Comparison of ENCODE assay signal across 28 cellular contexts in the genomic region with DNA sequence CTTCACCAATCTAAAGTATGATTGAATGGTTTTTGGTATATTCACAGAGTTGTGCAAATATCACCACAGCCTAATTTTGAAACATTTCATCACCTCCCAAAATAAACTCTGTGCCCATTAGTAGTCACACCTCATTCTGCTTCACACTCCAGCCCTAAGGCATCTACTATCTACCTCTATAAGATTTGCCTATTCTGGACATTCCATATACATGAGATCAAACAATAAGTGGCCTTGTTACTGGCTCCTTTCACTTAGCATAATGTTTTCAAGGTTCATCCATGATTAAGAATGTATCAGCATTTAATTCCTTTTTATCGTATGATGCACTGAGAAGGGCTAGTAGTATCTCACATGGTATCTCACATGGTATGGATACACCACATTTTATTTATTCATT.
DNase-seq lines count a peak whose midpoint lies in the region; ATAC-seq, FAIRE-seq and TF ChIP-seq lines count a peak whose summit lies in the region.
"Had no signal": no experiment of that assay in that cellular context is flagged by ENCODE, and none has a peak within 500 bp of the region (broad histone marks: within the 10 kb centered on the region; RNA-seq: fewer than 3 reads in every experiment).

No MANE protein-coding gene starts in this region.

- no peak for TF ChIP-seq POLR2A in GM12892 (IDR thresholded peaks at IDR 0.05; ENCODE audit: low read depth, low read length)

- H3K4me1 Mint-ChIP-seq in nephron progenitor cell, result peaks cover 22% of the 10 kb centered on the region
- H3K4me1 Mint-ChIP-seq in stimulated activated naive B cell treated with anti-CD40 and anti-IgM and Interleukin-4, amounts not matched to agents 10 μg/mL and 1 μg/mL and 100 μg/mL, for 72 hours, result peaks cover 2 to 7% of the 10 kb centered on the region in 2 donors

- FAIRE-seq in D721Med (lab: Jason Lieb, UNC) (peak; percentile 84), GM12892 (lab: Jason Lieb, UNC) (peak; percentile 63), bronchial epithelial cell (lab: Jason Lieb, UNC) (no peak)
- FAIRE-seq: A204.1, GM19239 had no signal

- H3K4me3 Mint-ChIP-seq in nephron progenitor cell, result no peak overlapping the region
- no peak overlapping the region for H3K4me3 Mint-ChIP-seq in stimulated activated naive B cell treated with anti-CD40 and anti-IgM and Interleukin-4, amounts not matched to agents 10 μg/mL and 1 μg/mL and 100 μg/mL, for 72 hours
- H3K4me3 Mint-ChIP-seq: CD14-positive monocyte; CD4-positive, alpha-beta T cell; CD8-positive, alpha-beta T cell had no signal

- peak; percentile 91 for ATAC-seq in foreskin keratinocyte
- ATAC-seq in stimulated activated naive B cell treated with anti-CD40 and anti-IgM and Interleukin-4, amounts not matched to agents 10 μg/mL and 1 μg/mL and 100 μg/mL, for 72 hours (replicated peaks), result no peak
- ATAC-seq: CD8-positive, alpha-beta T cell; GM12878 had no signal

- TF ChIP-seq CTCF in D721Med (IDR thresholded peaks at IDR 0.05; ENCODE audit: insufficient read depth, missing control alignments) (no peak), bronchial epithelial cell (IDR thresholded peaks at IDR 0.05; ENCODE audit: insufficient read depth, low read length, severe bottlenecking) (no peak), foreskin keratinocyte (conservative IDR thresholded peaks at IDR 0.05) (no peak), nephron progenitor cell (IDR thresholded peaks at IDR 0.05) (no peak)

- H3K27me3 ChIP-seq in bronchial epithelial cell (ENCODE audit: control insufficient read depth, insufficient read depth, low read length) (no peaks in the 10 kb centered on the region), foreskin keratinocyte (no peaks in the 10 kb centered on the region)
- H3K27me3 ChIP-seq: BE2C, BLaER1 had no signal

- H3K4me1 ChIP-seq in foreskin keratinocyte, result no peaks in the 10 kb centered on the region
- H3K4me1 ChIP-seq: BE2C, BLaER1, Caco-2 had no signal

- H3K27me3 Mint-ChIP-seq in nephron progenitor cell (ENCODE audit: low read depth, poor library complexity), result peaks cover 4% of the 10 kb centered on the region
- no peaks in the 10 kb centered on the region for H3K27me3 Mint-ChIP-seq in stimulated activated naive B cell treated with anti-CD40 and anti-IgM and Interleukin-4, amounts not matched to agents 10 μg/mL and 1 μg/mL and 100 μg/mL, for 72 hours
- H3K27me3 Mint-ChIP-seq: CD4-positive, alpha-beta T cell had no signal

- H3K36me3 ChIP-seq in bronchial epithelial cell (ENCODE audit: control insufficient read depth, insufficient read depth, low read length), result no peaks in the 10 kb centered on the region
- H3K36me3 ChIP-seq: BE2C had no signal

- no peak for DNase-seq in D721Med (ENCODE audit: insufficient read length, low spot score)
- DNase-seq in GM12892 (ENCODE audit: insufficient read length), result no peak
- peak; percentile 75 for DNase-seq in bronchial epithelial cell (ENCODE audit: low read depth)
- peak; percentile 52 to 79 for DNase-seq in foreskin keratinocyte
- DNase-seq in nephron progenitor cell, result no peak
- DNase-seq in stimulated activated naive B cell treated with anti-CD40 and anti-IgM and Interleukin-4, amounts not matched to agents 10 μg/mL and 1 μg/mL and 100 μg/mL, for 72 hours, result no peak
- DNase-seq in GOT3 (lab: John Stamatoyannopoulos, UW), result no peak
- DNase-seq in CD1c-positive myeloid dendritic cell (ENCODE audit: extremely low spot score), result no peak
- DNase-seq: 8988T; ACHN; BE2C; C1 segment of cervical spinal cord; Caco-2; Calu3; CD4-positive, alpha-beta T cell; CD8-positive, alpha-beta T cell; DMS 273 treated with DMSO at 0.1 percent for 48 hours; DMS153; DMS53; DMS79; DND-41; EL; GDM1 had no signal

- no peak overlapping the region for H3K4me3 ChIP-seq in bronchial epithelial cell (ENCODE audit: low read depth, low read length)
- H3K4me3 ChIP-seq: GM12878 had no signal

- peaks cover 22% of the 10 kb centered on the region for H3K36me3 Mint-ChIP-seq in nephron progenitor cell (ENCODE audit: low read depth)
- H3K36me3 Mint-ChIP-seq in stimulated activated naive B cell treated with anti-CD40 and anti-IgM and Interleukin-4, amounts not matched to agents 10 μg/mL and 1 μg/mL and 100 μg/mL, for 72 hours, result peaks cover 22 to 59% of the 10 kb centered on the region in 2 donors

- peaks cover 18% of the 10 kb centered on the region for H3K9me3 Mint-ChIP-seq in nephron progenitor cell
- H3K9me3 Mint-ChIP-seq in stimulated activated naive B cell treated with anti-CD40 and anti-IgM and Interleukin-4, amounts not matched to agents 10 μg/mL and 1 μg/mL and 100 μg/mL, for 72 hours, result peaks cover 2 to 5% of the 10 kb centered on the region in 2 donors

- H3K27ac ChIP-seq in foreskin keratinocyte, result no peak overlapping the region
- H3K27ac ChIP-seq: BLaER1 had no signal

- H3K27ac Mint-ChIP-seq in nephron progenitor cell, result no peak overlapping the region
- no peak overlapping the region for H3K27ac Mint-ChIP-seq in stimulated activated naive B cell treated with anti-CD40 and anti-IgM and Interleukin-4, amounts not matched to agents 10 μg/mL and 1 μg/mL and 100 μg/mL, for 72 hours
- H3K27ac Mint-ChIP-seq: CD14-positive monocyte; CD4-positive, alpha-beta T cell; CD8-positive, alpha-beta T cell had no signal

Comparison
In these comparisons a context has a peak if more than half of its experiments do, and no peak if none do; other contexts are left out.
1. DNase-seq: peak in bronchial epithelial cell (single experiment) and foreskin keratinocyte (2 of 2); none in D721Med (single experiment), GM12892 (single experiment), nephron progenitor cell (single experiment), stimulated activated naive B cell treated with anti-CD40 and anti-IgM and Interleukin-4, amounts not matched to agents 10 μg/mL and 1 μg/mL and 100 μg/mL, for 72 hours (single experiment), GOT3 (single experiment) and CD1c-positive myeloid dendritic cell (single experiment).